ENCODE assay signal across 1 cellular context in genomic region chr7:92742186-92742585, GRCh38.
TF ChIP-seq lines count a peak whose summit lies in the region.

No MANE protein-coding gene starts in this region.

TF ChIP-seq in A549, 52 proteins besides CTCF, POLR2A, EP300 and RAD21:
- no peak for TF ChIP-seq JUNB (IDR thresholded peaks at IDR 0.05)
- no peak for TF ChIP-seq HEYL (CRISPR knock-in tag; IDR thresholded peaks at IDR 0.05)
- TF ChIP-seq ZSCAN20 (CRISPR knock-in tag; IDR thresholded peaks at IDR 0.05), result no peak
- TF ChIP-seq, protein P1, sequence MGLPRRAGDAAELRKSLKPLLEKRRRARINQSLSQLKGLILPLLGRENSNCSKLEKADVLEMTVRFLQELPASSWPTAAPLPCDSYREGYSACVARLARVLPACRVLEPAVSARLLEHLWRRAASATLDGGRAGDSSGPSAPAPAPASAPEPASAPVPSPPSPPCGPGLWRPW (IDR thresholded peaks at IDR 0.05), result no peak
- TF ChIP-seq POLR2AphosphoS2 (conservative IDR thresholded peaks at IDR 0.05; ENCODE audit: low read length), result no peak
- TF ChIP-seq, protein P2, sequence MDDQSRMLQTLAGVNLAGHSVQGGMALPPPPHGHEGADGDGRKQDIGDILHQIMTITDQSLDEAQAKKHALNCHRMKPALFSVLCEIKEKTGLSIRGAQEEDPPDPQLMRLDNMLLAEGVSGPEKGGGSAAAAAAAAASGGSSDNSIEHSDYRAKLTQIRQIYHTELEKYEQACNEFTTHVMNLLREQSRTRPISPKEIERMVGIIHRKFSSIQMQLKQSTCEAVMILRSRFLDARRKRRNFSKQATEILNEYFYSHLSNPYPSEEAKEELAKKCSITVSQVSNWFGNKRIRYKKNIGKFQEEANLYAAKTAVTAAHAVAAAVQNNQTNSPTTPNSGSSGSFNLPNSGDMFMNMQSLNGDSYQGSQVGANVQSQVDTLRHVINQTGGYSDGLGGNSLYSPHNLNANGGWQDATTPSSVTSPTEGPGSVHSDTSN (IDR thresholded peaks at IDR 0.05), result no peak
- TF ChIP-seq GATA3 (IDR thresholded peaks at IDR 0.05; ENCODE audit: borderline replicate concordance), result no peak
- TF ChIP-seq ZNF302 (CRISPR knock-in tag; IDR thresholded peaks at IDR 0.05), result no peak
- no peak for TF ChIP-seq HOXA7 (CRISPR knock-in tag; IDR thresholded peaks at IDR 0.05)
TF ChIP-seq in A549: peak in this region for 0.
